In the genomic region with DNA sequence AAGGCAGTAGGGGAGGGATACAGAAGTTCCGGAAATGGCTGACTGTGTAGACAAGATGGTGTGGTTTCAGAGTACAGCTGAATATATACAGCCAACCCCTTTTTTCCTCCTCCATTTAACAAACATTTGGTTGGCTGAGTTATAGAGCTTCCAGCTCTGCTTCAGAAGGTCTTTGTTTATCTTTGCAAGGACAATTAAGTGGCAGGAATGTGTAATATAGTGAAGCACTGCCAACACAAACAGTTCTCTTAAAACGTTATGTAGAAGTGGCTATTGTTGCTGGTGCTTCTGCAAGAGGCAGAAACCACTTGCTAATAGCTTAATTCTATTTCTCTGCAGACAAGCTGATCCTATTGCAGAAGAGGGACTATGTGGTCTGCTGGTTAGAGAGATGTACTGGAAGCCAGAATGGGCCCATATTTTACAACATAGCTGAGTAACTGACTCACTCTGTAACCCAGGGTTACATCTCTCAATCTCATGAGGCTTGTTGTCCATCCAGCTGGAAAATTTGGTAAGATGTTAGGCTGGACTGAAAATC, we compare ENCODE assay signal across 1 cellular context.
TF ChIP-seq lines count a peak whose summit lies in the region.

No MANE protein-coding gene starts in this region.

TF ChIP-seq in HEK293, 187 proteins besides CTCF, POLR2A, EP300 and RAD21 (continued from another document and continues in another):
- TF ChIP-seq, protein P1, sequence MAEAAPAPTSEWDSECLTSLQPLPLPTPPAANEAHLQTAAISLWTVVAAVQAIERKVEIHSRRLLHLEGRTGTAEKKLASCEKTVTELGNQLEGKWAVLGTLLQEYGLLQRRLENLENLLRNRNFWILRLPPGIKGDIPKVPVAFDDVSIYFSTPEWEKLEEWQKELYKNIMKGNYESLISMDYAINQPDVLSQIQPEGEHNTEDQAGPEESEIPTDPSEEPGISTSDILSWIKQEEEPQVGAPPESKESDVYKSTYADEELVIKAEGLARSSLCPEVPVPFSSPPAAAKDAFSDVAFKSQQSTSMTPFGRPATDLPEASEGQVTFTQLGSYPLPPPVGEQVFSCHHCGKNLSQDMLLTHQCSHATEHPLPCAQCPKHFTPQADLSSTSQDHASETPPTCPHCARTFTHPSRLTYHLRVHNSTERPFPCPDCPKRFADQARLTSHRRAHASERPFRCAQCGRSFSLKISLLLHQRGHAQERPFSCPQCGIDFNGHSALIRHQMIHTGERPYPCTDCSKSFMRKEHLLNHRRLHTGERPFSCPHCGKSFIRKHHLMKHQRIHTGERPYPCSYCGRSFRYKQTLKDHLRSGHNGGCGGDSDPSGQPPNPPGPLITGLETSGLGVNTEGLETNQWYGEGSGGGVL (tag by site-specific recombination; IDR thresholded peaks at IDR 0.05) = peak; percentile 75
- TF ChIP-seq, protein P2, sequence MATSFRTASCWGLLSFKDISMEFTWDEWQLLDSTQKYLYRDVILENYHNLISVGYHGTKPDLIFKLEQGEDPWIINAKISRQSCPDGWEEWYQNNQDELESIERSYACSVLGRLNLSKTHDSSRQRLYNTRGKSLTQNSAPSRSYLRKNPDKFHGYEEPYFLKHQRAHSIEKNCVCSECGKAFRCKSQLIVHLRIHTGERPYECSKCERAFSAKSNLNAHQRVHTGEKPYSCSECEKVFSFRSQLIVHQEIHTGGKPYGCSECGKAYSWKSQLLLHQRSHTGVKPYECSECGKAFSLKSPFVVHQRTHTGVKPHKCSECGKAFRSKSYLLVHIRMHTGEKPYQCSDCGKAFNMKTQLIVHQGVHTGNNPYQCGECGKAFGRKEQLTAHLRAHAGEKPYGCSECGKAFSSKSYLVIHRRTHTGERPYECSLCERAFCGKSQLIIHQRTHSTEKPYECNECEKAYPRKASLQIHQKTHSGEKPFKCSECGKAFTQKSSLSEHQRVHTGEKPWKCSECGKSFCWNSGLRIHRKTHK (tag by site-specific recombination; IDR thresholded peaks at IDR 0.05) = no peak
- TF ChIP-seq ZNF473 (tag by site-specific recombination; IDR thresholded peaks at IDR 0.05) (no peak), ZNF624 (tag by site-specific recombination; IDR thresholded peaks at IDR 0.05) (no peak), ZNF792 (tag by site-specific recombination; IDR thresholded peaks at IDR 0.05) (no peak), ZNF416 (tag by site-specific recombination; IDR thresholded peaks at IDR 0.05) (no peak), AEBP2 (tag by site-specific recombination; IDR thresholded peaks at IDR 0.05; ENCODE audit: borderline replicate concordance) (no peak), ZNF830 (tag by site-specific recombination; IDR thresholded peaks at IDR 0.05; ENCODE audit: low read depth) (no peak), SP2 (tag by site-specific recombination; IDR thresholded peaks at IDR 0.05) (peak; percentile 49), ZNF175 (tag by site-specific recombination; IDR thresholded peaks at IDR 0.05) (no peak), ZBTB7A (tag by site-specific recombination; IDR thresholded peaks at IDR 0.05; ENCODE audit: low read depth) (no peak), SP7 (tag by site-specific recombination; IDR thresholded peaks at IDR 0.05) (peak; percentile 99), SCRT2 (tag by site-specific recombination; IDR thresholded peaks at IDR 0.05) (peak; percentile 86), ZEB2 (tag by site-specific recombination; IDR thresholded peaks at IDR 0.05) (peak; percentile 98), ZNF837 (tag by site-specific recombination; IDR thresholded peaks at IDR 0.05) (no peak), ZBTB11 (tag by site-specific recombination; conservative IDR thresholded peaks at IDR 0.05; ENCODE audit: low read depth) (peak; percentile 36; the same call in 1 of the 2 replicates), ATF2 (tag by site-specific recombination; IDR thresholded peaks at IDR 0.05; ENCODE audit: low read depth) (peak; percentile 24; the same call in 1 of the 2 replicates), KLF1 (tag by site-specific recombination; IDR thresholded peaks at IDR 0.05) (no peak), MZF1 (tag by site-specific recombination; IDR thresholded peaks at IDR 0.05; ENCODE audit: borderline replicate concordance) (peak; percentile 98), ZNF558 (tag by site-specific recombination; IDR thresholded peaks at IDR 0.05) (peak; percentile 92), ZFP69B (tag by site-specific recombination; IDR thresholded peaks at IDR 0.05) (peak; percentile 92), ZNF366 (tag by site-specific recombination; conservative IDR thresholded peaks at IDR 0.05) (peak; percentile 90), ZNF114 (tag by site-specific recombination; IDR thresholded peaks at IDR 0.05) (no peak), ZNF391 (tag by site-specific recombination; IDR thresholded peaks at IDR 0.05; ENCODE audit: borderline replicate concordance, low read depth) (peak; percentile 94; the same call in 1 of the 2 replicates), ZNF610 (tag by site-specific recombination; IDR thresholded peaks at IDR 0.05; ENCODE audit: borderline replicate concordance) (peak; percentile 92), ZNF404 (tag by site-specific recombination; IDR thresholded peaks at IDR 0.05) (no peak), ZNF561 (tag by site-specific recombination; IDR thresholded peaks at IDR 0.05; ENCODE audit: borderline replicate concordance) (peak; percentile 90), ZNF629 (tag by site-specific recombination; IDR thresholded peaks at IDR 0.05) (peak; percentile 96), ZNF747 (tag by site-specific recombination; IDR thresholded peaks at IDR 0.05) (no peak), ZNF24 (tag by site-specific recombination; IDR thresholded peaks at IDR 0.05) (peak; percentile 98), ZNF341 (tag by site-specific recombination; IDR thresholded peaks at IDR 0.05; ENCODE audit: low read depth) (peak; percentile 55), ZNF596 (tag by site-specific recombination; IDR thresholded peaks at IDR 0.05) (peak; percentile 68), MEIS1 (CRISPR knock-in tag; IDR thresholded peaks at IDR 0.05; ENCODE audit: borderline replicate concordance) (no peak), ZNF701 (tag by site-specific recombination; IDR thresholded peaks at IDR 0.05) (no peak), ZNF394 (tag by site-specific recombination; IDR thresholded peaks at IDR 0.05; ENCODE audit: borderline replicate concordance) (peak; percentile 91), BCL11B (tag by site-specific recombination; IDR thresholded peaks at IDR 0.05; ENCODE audit: low read depth) (no peak), ZNF76 (tag by site-specific recombination; IDR thresholded peaks at IDR 0.05; ENCODE audit: borderline replicate concordance, low read depth) (no peak), GLIS2 (tag by site-specific recombination; IDR thresholded peaks at IDR 0.05) (no peak), KLF8 (tag by site-specific recombination; IDR thresholded peaks at IDR 0.05) (peak; percentile 95)
- TF ChIP-seq, protein P3, sequence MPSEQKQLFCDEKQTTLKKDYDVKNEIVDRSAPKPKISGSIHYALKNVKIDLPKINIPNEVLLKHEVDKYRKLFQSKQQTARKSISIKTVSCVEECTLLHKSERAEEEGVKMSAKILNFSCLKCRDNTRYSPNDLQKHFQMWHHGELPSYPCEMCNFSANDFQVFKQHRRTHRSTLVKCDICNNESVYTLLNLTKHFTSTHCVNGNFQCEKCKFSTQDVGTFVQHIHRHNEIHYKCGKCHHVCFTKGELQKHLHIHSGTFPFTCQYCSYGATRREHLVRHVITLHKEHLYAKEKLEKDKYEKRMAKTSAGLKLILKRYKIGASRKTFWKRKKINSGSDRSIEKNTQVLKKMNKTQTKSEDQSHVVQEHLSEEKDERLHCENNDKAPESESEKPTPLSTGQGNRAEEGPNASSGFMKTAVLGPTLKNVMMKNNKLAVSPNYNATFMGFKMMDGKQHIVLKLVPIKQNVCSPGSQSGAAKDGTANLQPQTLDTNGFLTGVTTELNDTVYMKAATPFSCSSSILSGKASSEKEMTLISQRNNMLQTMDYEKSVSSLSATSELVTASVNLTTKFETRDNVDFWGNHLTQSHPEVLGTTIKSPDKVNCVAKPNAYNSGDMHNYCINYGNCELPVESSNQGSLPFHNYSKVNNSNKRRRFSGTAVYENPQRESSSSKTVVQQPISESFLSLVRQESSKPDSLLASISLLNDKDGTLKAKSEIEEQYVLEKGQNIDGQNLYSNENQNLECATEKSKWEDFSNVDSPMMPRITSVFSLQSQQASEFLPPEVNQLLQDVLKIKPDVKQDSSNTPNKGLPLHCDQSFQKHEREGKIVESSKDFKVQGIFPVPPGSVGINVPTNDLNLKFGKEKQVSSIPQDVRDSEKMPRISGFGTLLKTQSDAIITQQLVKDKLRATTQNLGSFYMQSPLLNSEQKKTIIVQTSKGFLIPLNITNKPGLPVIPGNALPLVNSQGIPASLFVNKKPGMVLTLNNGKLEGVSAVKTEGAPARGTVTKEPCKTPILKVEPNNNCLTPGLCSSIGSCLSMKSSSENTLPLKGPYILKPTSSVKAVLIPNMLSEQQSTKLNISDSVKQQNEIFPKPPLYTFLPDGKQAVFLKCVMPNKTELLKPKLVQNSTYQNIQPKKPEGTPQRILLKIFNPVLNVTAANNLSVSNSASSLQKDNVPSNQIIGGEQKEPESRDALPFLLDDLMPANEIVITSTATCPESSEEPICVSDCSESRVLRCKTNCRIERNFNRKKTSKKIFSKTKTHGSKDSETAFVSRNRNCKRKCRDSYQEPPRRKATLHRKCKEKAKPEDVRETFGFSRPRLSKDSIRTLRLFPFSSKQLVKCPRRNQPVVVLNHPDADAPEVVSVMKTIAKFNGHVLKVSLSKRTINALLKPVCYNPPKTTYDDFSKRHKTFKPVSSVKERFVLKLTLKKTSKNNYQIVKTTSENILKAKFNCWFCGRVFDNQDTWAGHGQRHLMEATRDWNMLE (tag by site-specific recombination; conservative IDR thresholded peaks at IDR 0.05; ENCODE audit: low read depth) = peak; percentile 65
- TF ChIP-seq, protein P4, sequence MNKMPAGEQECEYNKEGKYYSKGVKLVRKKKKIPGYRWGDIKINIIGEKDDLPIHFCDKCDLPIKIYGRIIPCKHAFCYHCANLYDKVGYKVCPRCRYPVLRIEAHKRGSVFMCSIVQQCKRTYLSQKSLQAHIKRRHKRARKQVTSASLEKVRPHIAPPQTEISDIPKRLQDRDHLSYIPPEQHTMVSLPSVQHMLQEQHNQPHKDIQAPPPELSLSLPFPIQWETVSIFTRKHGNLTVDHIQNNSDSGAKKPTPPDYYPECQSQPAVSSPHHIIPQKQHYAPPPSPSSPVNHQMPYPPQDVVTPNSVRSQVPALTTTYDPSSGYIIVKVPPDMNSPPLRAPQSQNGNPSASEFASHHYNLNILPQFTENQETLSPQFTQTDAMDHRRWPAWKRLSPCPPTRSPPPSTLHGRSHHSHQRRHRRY (tag by site-specific recombination; IDR thresholded peaks at IDR 0.05) = no peak
- TF ChIP-seq, protein P5, sequence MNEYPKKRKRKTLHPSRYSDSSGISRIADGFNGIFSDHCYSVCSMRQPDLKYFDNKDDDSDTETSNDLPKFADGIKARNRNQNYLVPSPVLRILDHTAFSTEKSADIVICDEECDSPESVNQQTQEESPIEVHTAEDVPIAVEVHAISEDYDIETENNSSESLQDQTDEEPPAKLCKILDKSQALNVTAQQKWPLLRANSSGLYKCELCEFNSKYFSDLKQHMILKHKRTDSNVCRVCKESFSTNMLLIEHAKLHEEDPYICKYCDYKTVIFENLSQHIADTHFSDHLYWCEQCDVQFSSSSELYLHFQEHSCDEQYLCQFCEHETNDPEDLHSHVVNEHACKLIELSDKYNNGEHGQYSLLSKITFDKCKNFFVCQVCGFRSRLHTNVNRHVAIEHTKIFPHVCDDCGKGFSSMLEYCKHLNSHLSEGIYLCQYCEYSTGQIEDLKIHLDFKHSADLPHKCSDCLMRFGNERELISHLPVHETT (tag by site-specific recombination; IDR thresholded peaks at IDR 0.05) = peak; percentile 95
- TF ChIP-seq, protein P6, sequence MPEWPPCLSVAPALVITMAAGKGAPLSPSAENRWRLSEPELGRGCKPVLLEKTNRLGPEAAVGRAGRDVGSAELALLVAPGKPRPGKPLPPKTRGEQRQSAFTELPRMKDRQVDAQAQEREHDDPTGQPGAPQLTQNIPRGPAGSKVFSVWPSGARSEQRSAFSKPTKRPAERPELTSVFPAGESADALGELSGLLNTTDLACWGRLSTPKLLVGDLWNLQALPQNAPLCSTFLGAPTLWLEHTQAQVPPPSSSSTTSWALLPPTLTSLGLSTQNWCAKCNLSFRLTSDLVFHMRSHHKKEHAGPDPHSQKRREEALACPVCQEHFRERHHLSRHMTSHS (tag by site-specific recombination; IDR thresholded peaks at IDR 0.05) = no peak
